20 cellular contexts compared by ENCODE assay signal in genomic region chr5:153157156-153157555, GRCh38.
DNase-seq lines count a peak whose midpoint lies in the region; ATAC-seq and TF ChIP-seq lines count a peak whose summit lies in the region.
"Had no signal": no experiment of that assay in that cellular context is flagged by ENCODE, and none has a peak within 500 bp of the region (broad histone marks: within the 10 kb centered on the region; RNA-seq: fewer than 3 reads in every experiment).

No MANE protein-coding gene starts in this region.

- no peak for TF ChIP-seq POLR2A in stomach (IDR thresholded peaks at IDR 0.05)

- H3K27me3 Mint-ChIP-seq in HFFc6 (ENCODE audit: insufficient read depth), result no peaks in the 10 kb centered on the region
- H3K27me3 Mint-ChIP-seq: IgD-negative memory B cell had no signal

- no peaks in the 10 kb centered on the region for H3K27me3 ChIP-seq in stomach
- H3K27me3 ChIP-seq: SJSA1 had no signal

- intact Hi-C loops in stomach (cut with DNase I; ENCODE audit: low total_unique reads), result loop anchor here (10.0 kb wide), 1 partner anchor 602 kb away; no protein-coding TSS in a partner anchor

- no peaks in the 10 kb centered on the region for H3K4me1 ChIP-seq in stomach

- H3K36me3 Mint-ChIP-seq in HFFc6 (ENCODE audit: low read depth), result no peaks in the 10 kb centered on the region
- H3K36me3 Mint-ChIP-seq: IgD-negative memory B cell, type B pancreatic cell had no signal

- WGBS in stomach, 5 donors, result 0 to 24% (median 17%) methylated on average over 1 of the region's 1 CpG

- no peak overlapping the region for H3K27ac ChIP-seq in stomach
- H3K27ac ChIP-seq: SJSA1 had no signal

- TF ChIP-seq CTCF in HFFc6 (IDR thresholded peaks at IDR 0.05) (no peak), stomach (IDR thresholded peaks at IDR 0.05) (no peak)

- no peaks in the 10 kb centered on the region for H3K36me3 ChIP-seq in stomach
- H3K36me3 ChIP-seq: SJSA1 had no signal

- peak; percentile 46 for DNase-seq in HFFc6
- DNase-seq in LHCN-M2 (ENCODE audit: low read depth), result peak; percentile 44
- peak; percentile 69 for DNase-seq in myocyte (ENCODE audit: low read depth)
- DNase-seq in stomach, result no peak
- no peak for DNase-seq in NCI-H1417 treated with DMSO at 0.1 percent for 48 hours (lab: John Stamatoyannopoulos, UW)
- DNase-seq: activated CD4-positive, CD25-positive, alpha-beta regulatory T cell treated with anti-CD3 and anti-CD28 coated beads, Interleukin-2, amount 50 U/mL, for 72 hours; activated effector memory CD4-positive, alpha-beta T cell treated with anti-CD3 and anti-CD28 coated beads, Interleukin-2, amount 50 U/mL, for 16 hours; mucosa of descending colon; NCI-H2029 treated with DMSO at 0.1 percent for 48 hours; NCI-H524; right cardiac atrium; stimulated activated naive CD8-positive, alpha-beta T cell treated with anti-CD3 and anti-CD28 coated beads, Interleukin-15, Interleukin-2, amounts not matched to agents 100 U/mL and 50 U/mL, for 24 hours; T1000 had no signal

- H3K4me3 Mint-ChIP-seq in HFFc6, result no peak overlapping the region; the same call in 1 of the 2 replicates
- H3K4me3 Mint-ChIP-seq: GM23338, IgD-negative memory B cell, type B pancreatic cell had no signal

- no peak overlapping the region for H3K27ac Mint-ChIP-seq in HFFc6
- H3K27ac Mint-ChIP-seq: GM23338, IgD-negative memory B cell, type B pancreatic cell had no signal

- ATAC-seq in GM18907 (IDR thresholded peaks at IDR 0.05; ENCODE audit: unreplicated experiment) (peak; percentile 89), GM19395 (IDR thresholded peaks at IDR 0.05; ENCODE audit: unreplicated experiment) (no peak), GM19023 (IDR thresholded peaks at IDR 0.05; ENCODE audit: unreplicated experiment) (no peak)
- ATAC-seq: GM23338; mucosa of descending colon; right cardiac atrium; stimulated activated naive CD8-positive, alpha-beta T cell treated with anti-CD3 and anti-CD28 coated beads, Interleukin-15, Interleukin-2, amounts not matched to agents 100 U/mL and 50 U/mL, for 24 hours had no signal

- H3K9me3 Mint-ChIP-seq in HFFc6, result no peaks in the 10 kb centered on the region; the same call in 1 of the 2 replicates
- H3K9me3 Mint-ChIP-seq: GM23338, type B pancreatic cell had no signal

- no peaks in the 10 kb centered on the region for H3K9me3 ChIP-seq in stomach
- H3K9me3 ChIP-seq: mucosa of descending colon had no signal

- no peak for TF ChIP-seq EP300 in stomach (IDR thresholded peaks at IDR 0.05)

- H3K4me3 ChIP-seq in stomach, result no peak overlapping the region
- H3K4me3 ChIP-seq: GM23338, mucosa of descending colon, SJSA1 had no signal

- H3K4me1 Mint-ChIP-seq in HFFc6 (ENCODE audit: low read depth), result peaks cover 45% of the 10 kb centered on the region; the same call in 1 of the 2 replicates

Comparison
In these comparisons a context has a peak if more than half of its experiments do, and no peak if none do; other contexts are left out.
1. DNase-seq: peak in HFFc6 (single experiment), LHCN-M2 (single experiment) and myocyte (single experiment); none in stomach (single experiment) and NCI-H1417 treated with DMSO at 0.1 percent for 48 hours (single experiment).